In genomic region chrX:72084114-72084513, GRCh38 we compare ENCODE assay signal across 28 cellular contexts. TPM values are rescaled to one million over a fixed set of nuclear protein-coding genes. Genes with fewer than 3 reads are reported as not detected.
"Had no signal": no experiment of that assay in that cellular context is flagged by ENCODE, and none has a peak within 500 bp of the region (broad histone marks: within the 10 kb centered on the region; RNA-seq: fewer than 3 reads in every experiment).

No MANE protein-coding gene starts in this region.

- H3K27me3 ChIP-seq: neural progenitor cell, ovary, right atrium auricular region, right lobe of liver, sigmoid colon, suprapubic skin, testis, tibial artery, transverse colon, upper lobe of left lung, vagina had no signal

- DNase-seq: naive thymus-derived CD4-positive, alpha-beta T cell; natural killer cell; occipital lobe; ovary; retina; right lobe of liver; sigmoid colon; small intestine; stimulated activated CD4-positive, alpha-beta T cell treated with anti-CD3 and anti-CD28 coated beads, Interleukin-15, amount 100 ng/mL, for 24 hours; stimulated activated CD4-positive, alpha-beta T cell treated with anti-CD3 and anti-CD28 coated beads, Interleukin-2, amount 100 ng/mL, for 24 hours; stimulated activated CD4-positive, alpha-beta T cell treated with anti-CD3 and anti-CD28 coated beads, Interleukin-2, amount 100 ng/mL, for 48 hours; stimulated activated CD4-positive, alpha-beta T cell treated with anti-CD3 and anti-CD28 coated beads, Interleukin-4, amount 100 ng/mL, for 24 hours; stimulated activated naive CD4-positive, alpha-beta T cell; stimulated activated naive CD8-positive, alpha-beta T cell treated with anti-CD3 and anti-CD28 coated beads, Interleukin-15, amount 100 ng/mL, for 72 hours; stimulated activated naive CD8-positive, alpha-beta T cell treated with anti-CD3 and anti-CD28 coated beads, Interleukin-15, Interleukin-2, amounts not matched to agents 100 U/mL and 50 U/mL, for 24 hours; substantia nigra; testis; tibial artery; transverse colon; upper lobe of left lung had no signal

- H3K9me3 ChIP-seq: ovary, prostate gland, right atrium auricular region, right lobe of liver, sigmoid colon, suprapubic skin, testis, tibial artery, transverse colon, upper lobe of left lung, vagina had no signal

- H3K36me3 ChIP-seq: neural progenitor cell, ovary, prostate gland, right atrium auricular region, right lobe of liver, sigmoid colon, suprapubic skin, tibial artery, transverse colon, upper lobe of left lung, vagina had no signal

- H2AFZ ChIP-seq: neural progenitor cell, parathyroid adenoma had no signal

- H3K27ac Mint-ChIP-seq: naive thymus-derived CD4-positive, alpha-beta T cell; neural progenitor cell; stimulated activated memory B cell treated with anti-CD40 and anti-IgM and Interleukin-4, amounts not matched to agents 10 μg/mL and 1 μg/mL and 100 μg/mL, for 72 hours had no signal

- H3K27ac ChIP-seq: neural progenitor cell, ovary, parathyroid adenoma, prostate gland, right atrium auricular region, right lobe of liver, sigmoid colon, suprapubic skin, tibial artery, transverse colon, upper lobe of left lung, vagina had no signal

- ATAC-seq: naive thymus-derived CD4-positive, alpha-beta T cell; natural killer cell; right lobe of liver; stimulated activated memory B cell treated with anti-CD40 and anti-IgM and Interleukin-4, amounts not matched to agents 10 μg/mL and 1 μg/mL and 100 μg/mL, for 72 hours; stimulated activated naive CD8-positive, alpha-beta T cell treated with anti-CD3 and anti-CD28 coated beads, Interleukin-15, amount 100 ng/mL, for 72 hours; stimulated activated naive CD8-positive, alpha-beta T cell treated with anti-CD3 and anti-CD28 coated beads, Interleukin-15, Interleukin-2, amounts not matched to agents 100 U/mL and 50 U/mL, for 24 hours had no signal

- H3K36me3 Mint-ChIP-seq: naive thymus-derived CD4-positive, alpha-beta T cell; natural killer cell; stimulated activated memory B cell treated with anti-CD40 and anti-IgM and Interleukin-4, amounts not matched to agents 10 μg/mL and 1 μg/mL and 100 μg/mL, for 72 hours had no signal

- H3K9ac ChIP-seq: neural progenitor cell, parathyroid adenoma had no signal

- H3K4me1 Mint-ChIP-seq: stimulated activated naive CD8-positive, alpha-beta T cell treated with anti-CD3 and anti-CD28 coated beads, Interleukin-15, amount 100 ng/mL, for 72 hours had no signal

- H3K4me3 ChIP-seq: neural progenitor cell, ovary, prostate gland, right atrium auricular region, right lobe of liver, sigmoid colon, suprapubic skin, testis, tibial artery, transverse colon, upper lobe of left lung, vagina had no signal

- H3K4me2 ChIP-seq: neural progenitor cell had no signal

- H3K4me1 ChIP-seq: prostate gland, right atrium auricular region, right lobe of liver, suprapubic skin, testis, transverse colon, vagina had no signal

- H3K9me3 Mint-ChIP-seq: natural killer cell; stimulated activated memory B cell treated with anti-CD40 and anti-IgM and Interleukin-4, amounts not matched to agents 10 μg/mL and 1 μg/mL and 100 μg/mL, for 72 hours; stimulated activated naive CD8-positive, alpha-beta T cell treated with anti-CD3 and anti-CD28 coated beads, Interleukin-15, amount 100 ng/mL, for 72 hours had no signal

- H3K4me3 Mint-ChIP-seq: naive thymus-derived CD4-positive, alpha-beta T cell; natural killer cell; nephron; neural progenitor cell; stimulated activated memory B cell treated with anti-CD40 and anti-IgM and Interleukin-4, amounts not matched to agents 10 μg/mL and 1 μg/mL and 100 μg/mL, for 72 hours; stimulated activated naive CD8-positive, alpha-beta T cell treated with anti-CD3 and anti-CD28 coated beads, Interleukin-15, amount 100 ng/mL, for 72 hours had no signal

RNA-seq across cellular contexts. Expression of gene RTL5, which starts 47.6 kb away (rescaled TPM):
- polyA plus RNA-seq: naive thymus-derived CD4-positive, alpha-beta T cell had no signal
